ENCODE assay signal across 19 cellular contexts in genomic region chr14:65433646-65434045, GRCh38. TPM values are rescaled to one million over a fixed set of nuclear protein-coding genes. Genes with fewer than 3 reads are reported as not detected.
DNase-seq lines count a peak whose midpoint lies in the region; ATAC-seq and TF ChIP-seq lines count a peak whose summit lies in the region.
"Had no signal": no experiment of that assay in that cellular context is flagged by ENCODE, and none has a peak within 500 bp of the region (broad histone marks: within the 10 kb centered on the region; RNA-seq: fewer than 3 reads in every experiment).

No MANE protein-coding gene starts in this region.

- H4K20me1 ChIP-seq in H9 (ENCODE audit: control insufficient read depth, insufficient read depth, insufficient read length), result no peaks in the 10 kb centered on the region

- H2BK5ac ChIP-seq in H9 (ENCODE audit: insufficient read length, low read length), result no peak overlapping the region

- H3K56ac ChIP-seq in H9 (ENCODE audit: insufficient read length, low read depth, low read length), result no peak overlapping the region

- no peak overlapping the region for H3K4ac ChIP-seq in H9 (ENCODE audit: low read depth, low read length)

- no peak overlapping the region for H4K5ac ChIP-seq in H9 (ENCODE audit: insufficient read length, low read depth, low read length)

- no peak for ATAC-seq in activated CD8-positive, alpha-beta T cell treated with anti-CD3 and anti-CD28 coated beads, Interleukin-2, amount 10 ng/mL, durations not matched to agents 7 days and 5 days
- no peak for ATAC-seq in GM19397 (IDR thresholded peaks at IDR 0.05; ENCODE audit: unreplicated experiment)
- ATAC-seq: right cardiac atrium had no signal

- no CpG with 5 or more reads among the region's 2 CpGs for WGBS in H9 (ENCODE audit: extremely low coverage, insufficient read length, low lambda C conversion rate)

- H3K4me2 ChIP-seq in H9 (ENCODE audit: insufficient read depth, insufficient read length, low read length) (no peak overlapping the region), parathyroid adenoma (ENCODE audit: low read length) (no peak overlapping the region)

- peak overlapping the region; percentile 31 for H3K4me3 Mint-ChIP-seq in T-helper 2 cell treated with Interferon-gamma antibody and Interleukin-4, amounts not matched to agents 5 μg/mL and 100 μg/mL, for 36 hours
- no peak overlapping the region; a peak in 1 of 5 replicates for H3K4me3 Mint-ChIP-seq in H9
- no peak overlapping the region for H3K4me3 Mint-ChIP-seq in activated CD8-positive, alpha-beta T cell treated with anti-CD3 and anti-CD28 coated beads, Interleukin-2, amount 10 ng/mL, durations not matched to agents 7 days and 5 days
- H3K4me3 Mint-ChIP-seq: CD14-positive monocyte had no signal

- H3K4me1 ChIP-seq in H9 (ENCODE audit: insufficient read depth, low read length) (0 out of 2 replicates have a peak, but pooled peaks cover 2% of the 10 kb centered on the region), parathyroid adenoma (peaks cover 6% of the 10 kb centered on the region)

- H2AFZ ChIP-seq in H9 (ENCODE audit: low read length) (no peak overlapping the region), parathyroid adenoma (no peak overlapping the region)

- no peak for DNase-seq in T-helper 2 cell treated with Interferon-gamma antibody and Interleukin-4, amounts not matched to agents 5 μg/mL and 100 μg/mL, for 36 hours (ENCODE audit: low spot score)
- DNase-seq in T-helper 2 cell (no peak), H9 (no peak), T-helper 9 cell (no peak)
- DNase-seq in activated CD8-positive, alpha-beta T cell treated with anti-CD3 and anti-CD28 coated beads, Interleukin-2, amount 10 ng/mL, durations not matched to agents 7 days and 5 days, result no peak
- DNase-seq in stimulated activated CD4-positive, alpha-beta T cell treated with anti-CD3 and anti-CD28 coated beads, Interleukin-4, amount 100 ng/mL, for 24 hours, result no peak
- DNase-seq: 8988T; activated CD4-positive, alpha-beta T cell treated with anti-CD3 and anti-CD28 coated beads, Interleukin-2, amount 50 U/mL, for 1 hour; activated effector memory CD4-positive, alpha-beta T cell treated with Interleukin-2 at 50 U/mL for 16 hours; aorta; DMS79; Kasumi-1; NCI-H1417; right cardiac atrium had no signal

- no peaks in the 10 kb centered on the region for H3K79me1 ChIP-seq in H9 (ENCODE audit: insufficient read depth, low read depth, low read length, poor library complexity, severe bottlenecking)

- H3K27ac Mint-ChIP-seq in T-helper 2 cell treated with Interferon-gamma antibody and Interleukin-4, amounts not matched to agents 5 μg/mL and 100 μg/mL, for 36 hours, result peak overlapping the region; percentile 58
- peak overlapping the region in 2 of 3 experiments; percentile 47 to 86; a peak in 3 of 7 replicates for H3K27ac Mint-ChIP-seq in H9
- peak overlapping the region; percentile 13 for H3K27ac Mint-ChIP-seq in activated CD8-positive, alpha-beta T cell treated with anti-CD3 and anti-CD28 coated beads, Interleukin-2, amount 10 ng/mL, durations not matched to agents 7 days and 5 days
- H3K27ac Mint-ChIP-seq: CD14-positive monocyte had no signal

- no peak overlapping the region for H4K91ac ChIP-seq in H9 (ENCODE audit: insufficient read length, low read depth, low read length)

- no peak overlapping the region for H3K18ac ChIP-seq in H9 (ENCODE audit: insufficient read length, low read depth, low read length)

- no peaks in the 10 kb centered on the region for H3K27me3 ChIP-seq in H9 (ENCODE audit: insufficient read depth, low read length)
- H3K27me3 ChIP-seq in parathyroid adenoma (ENCODE audit: control insufficient read depth, insufficient read depth, low read length), result no peaks in the 10 kb centered on the region
- H3K27me3 ChIP-seq: tibial nerve had no signal

- H3K79me2 ChIP-seq in H9 (ENCODE audit: insufficient read depth, low read length), result no peaks in the 10 kb centered on the region
- peaks cover 4% of the 10 kb centered on the region for H3K79me2 ChIP-seq in parathyroid adenoma

- no peak overlapping the region for H3K9ac ChIP-seq in H9 (ENCODE audit: extremely low read depth, insufficient read length, low read length)
- no peak overlapping the region for H3K9ac ChIP-seq in parathyroid adenoma

- TF ChIP-seq CTCF in H9 (conservative IDR thresholded peaks at IDR 0.05) (no peak), parathyroid adenoma (IDR thresholded peaks at IDR 0.05) (no peak)

- no peak overlapping the region for H3K4me3 ChIP-seq in parathyroid adenoma (ENCODE audit: low read depth, low read length)
- H3K4me3 ChIP-seq: coronary artery, tibial nerve had no signal

- H4K8ac ChIP-seq in H9 (replicated peaks; ENCODE audit: insufficient read length, low read depth, low read length), result no peak overlapping the region

- H3K23ac ChIP-seq in H9 (ENCODE audit: insufficient read length, low read depth, low read length), result no peak overlapping the region

- H3K27me3 Mint-ChIP-seq in T-helper 2 cell treated with Interferon-gamma antibody and Interleukin-4, amounts not matched to agents 5 μg/mL and 100 μg/mL, for 36 hours (ENCODE audit: low read depth), result no peaks in the 10 kb centered on the region
- H3K27me3 Mint-ChIP-seq in H9 (ENCODE audit: low read depth), result no peaks in the 10 kb centered on the region
- no peaks in the 10 kb centered on the region for H3K27me3 Mint-ChIP-seq in activated CD8-positive, alpha-beta T cell treated with anti-CD3 and anti-CD28 coated beads, Interleukin-2, amount 10 ng/mL, durations not matched to agents 7 days and 5 days (ENCODE audit: low read depth)

- no peak overlapping the region for H3T11ph ChIP-seq in H9 (ENCODE audit: low read length)

- H3K14ac ChIP-seq in H9 (ENCODE audit: insufficient read depth, low read length), result no peak overlapping the region

- H2BK120ac ChIP-seq in H9 (ENCODE audit: low read depth, low read length, poor library complexity, severe bottlenecking), result no peak overlapping the region

- no peak overlapping the region for H2AK5ac ChIP-seq in H9 (ENCODE audit: insufficient read length, low read length)

- peaks cover 45% of the 10 kb centered on the region for H3K4me1 Mint-ChIP-seq in T-helper 2 cell treated with Interferon-gamma antibody and Interleukin-4, amounts not matched to agents 5 μg/mL and 100 μg/mL, for 36 hours (ENCODE audit: low read depth)
- H3K4me1 Mint-ChIP-seq in H9, result peaks cover 31 to 44% of the 10 kb centered on the region in 2 experiments
- H3K4me1 Mint-ChIP-seq in activated CD8-positive, alpha-beta T cell treated with anti-CD3 and anti-CD28 coated beads, Interleukin-2, amount 10 ng/mL, durations not matched to agents 7 days and 5 days (ENCODE audit: low read depth), result peaks cover 53% of the 10 kb centered on the region

- POLR2A ChIA-PET in activated CD8-positive, alpha-beta T cell treated with anti-CD3 and anti-CD28 coated beads, Interleukin-2, amount 10 ng/mL, durations not matched to agents 7 days and 5 days (lab: Charles Lee), result interaction anchor here (1.8 kb wide), 1 partner anchor 11 kb away, joined by 5 read pairs; no protein-coding TSS in a partner anchor

- H2BK12ac ChIP-seq in H9 (ENCODE audit: insufficient read length, low read depth, low read length), result no peak overlapping the region

- H3K36me3 Mint-ChIP-seq in T-helper 2 cell treated with Interferon-gamma antibody and Interleukin-4, amounts not matched to agents 5 μg/mL and 100 μg/mL, for 36 hours (ENCODE audit: low read depth), result peaks cover 47% of the 10 kb centered on the region
- H3K36me3 Mint-ChIP-seq in H9 (ENCODE audit: insufficient read depth in 1 of 3, low read depth in 3 of 3), result peaks cover 3 to 14% (median 13%) of the 10 kb centered on the region in 3 experiments; a peak in 6 of 7 replicates
- peaks cover 56% of the 10 kb centered on the region for H3K36me3 Mint-ChIP-seq in activated CD8-positive, alpha-beta T cell treated with anti-CD3 and anti-CD28 coated beads, Interleukin-2, amount 10 ng/mL, durations not matched to agents 7 days and 5 days (ENCODE audit: low read depth)

- CTCF ChIA-PET in activated CD8-positive, alpha-beta T cell treated with anti-CD3 and anti-CD28 coated beads, Interleukin-2, amount 10 ng/mL, durations not matched to agents 7 days and 5 days (lab: Charles Lee), result interaction anchor here (0.8 to 1.6 kb wide), 6 partner anchors 11 to 391 kb away, joined by 3 to 5 read pairs (median 4); no protein-coding TSS in a partner anchor

- H3K36me3 ChIP-seq in parathyroid adenoma (ENCODE audit: control insufficient read depth, insufficient read depth, low read length), result no peaks in the 10 kb centered on the region

- H3K9me3 ChIP-seq in H9 (ENCODE audit: control insufficient read depth, low read depth, low read length) (no peaks in the 10 kb centered on the region), parathyroid adenoma (ENCODE audit: control insufficient read depth, low read length) (no peaks in the 10 kb centered on the region)

- peaks cover 11% of the 10 kb centered on the region for H3K9me3 Mint-ChIP-seq in T-helper 2 cell treated with Interferon-gamma antibody and Interleukin-4, amounts not matched to agents 5 μg/mL and 100 μg/mL, for 36 hours
- peaks cover 8 to 11% of the 10 kb centered on the region in 2 experiments for H3K9me3 Mint-ChIP-seq in H9
- H3K9me3 Mint-ChIP-seq in activated CD8-positive, alpha-beta T cell treated with anti-CD3 and anti-CD28 coated beads, Interleukin-2, amount 10 ng/mL, durations not matched to agents 7 days and 5 days (ENCODE audit: insufficient read depth), result no peaks in the 10 kb centered on the region

- no peak overlapping the region for H2BK15ac ChIP-seq in H9 (ENCODE audit: low read depth, low read length)

- no peak overlapping the region for H2BK20ac ChIP-seq in H9 (ENCODE audit: low read depth, low read length, poor library complexity, severe bottlenecking)

- H3K27ac ChIP-seq in H9 (ENCODE audit: insufficient read length, low read depth, low read length) (no peak overlapping the region), parathyroid adenoma (peak overlapping the region; percentile 0)
- H3K27ac ChIP-seq: coronary artery had no signal

- no peaks in the 10 kb centered on the region for H3K23me2 ChIP-seq in H9 (ENCODE audit: insufficient read length, low read depth, low read length, poor library complexity, severe bottlenecking)

RNA-seq across cellular contexts. Expression of gene FUT8, which starts 21.1 kb away (rescaled TPM):
- total RNA-seq in H9 (2021), result 43.9 and 44.3 TPM in 2 replicates
- total RNA-seq in activated CD8-positive, alpha-beta T cell treated with anti-CD3 and anti-CD28 coated beads, Interleukin-2, amount 10 ng/mL, durations not matched to agents 7 days and 5 days, result 100 to 1,000 TPM in 1 of 2 experiments, 10 to 100 TPM in 1; 99.2 to 101 TPM

Comparison
In these comparisons a context has a peak if more than half of its experiments do, and no peak if none do; other contexts are left out.
1. H3K27ac Mint-ChIP-seq: peak in every context shown above with its lines; median percentile 66 in H9; 58 in T-helper 2 cell treated with Interferon-gamma antibody and Interleukin-4, amounts not matched to agents 5 μg/mL and 100 μg/mL, for 36 hours; 13 in activated CD8-positive, alpha-beta T cell treated with anti-CD3 and anti-CD28 coated beads, Interleukin-2, amount 10 ng/mL, durations not matched to agents 7 days and 5 days.